Comparison of ENCODE assay signal across 24 cellular contexts in genomic region chr14:101033006-101033405, GRCh38.
DNase-seq lines count a peak whose midpoint lies in the region; FAIRE-seq and TF ChIP-seq lines count a peak whose summit lies in the region.
"Had no signal": no experiment of that assay in that cellular context is flagged by ENCODE, and none has a peak within 500 bp of the region (broad histone marks: within the 10 kb centered on the region; RNA-seq: fewer than 3 reads in every experiment).

No MANE protein-coding gene starts in this region.

- H2BK5ac ChIP-seq in H9 (ENCODE audit: insufficient read length, low read length), result no peak overlapping the region

- CTCF ChIA-PET in activated naive CD4-positive, alpha-beta T cell treated with anti-CD3 and anti-CD28 coated beads, Interleukin-2, amount 10 ng/mL, durations not matched to agents 7 days and 5 days (lab: Charles Lee), result no interaction called here

- no peak overlapping the region for H3K23ac ChIP-seq in H9 (ENCODE audit: insufficient read length, low read depth, low read length)

- H3K4me3 Mint-ChIP-seq in activated naive CD4-positive, alpha-beta T cell treated with anti-CD3 and anti-CD28 coated beads, Interleukin-2, amount 10 ng/mL, durations not matched to agents 7 days and 5 days, result no peak overlapping the region
- no peak overlapping the region for H3K4me3 Mint-ChIP-seq in H9
- H3K4me3 Mint-ChIP-seq: B cell; CD4-positive, CD25-positive, alpha-beta regulatory T cell had no signal

- WGBS in spleen, 5 donors, result 90 to 93% (median 92%) methylated on average over 7 of the region's 7 CpGs
- WGBS in H9 (ENCODE audit: extremely low coverage, insufficient read length, low lambda C conversion rate), result no CpG with 5 or more reads among the region's 7 CpGs

- no peaks in the 10 kb centered on the region for H3K79me1 ChIP-seq in H9 (ENCODE audit: insufficient read depth, low read depth, low read length, poor library complexity, severe bottlenecking)

- no peak overlapping the region for H2AFZ ChIP-seq in H9 (ENCODE audit: low read length)
- H2AFZ ChIP-seq: GM23248 had no signal

- no peak for TF ChIP-seq POLR2A in Peyer's patch (IDR thresholded peaks at IDR 0.05)
- TF ChIP-seq POLR2A in spleen (IDR thresholded peaks at IDR 0.05), result no peak
- TF ChIP-seq POLR2A in GM12891 (IDR thresholded peaks at IDR 0.05; ENCODE audit: low read depth, low read length), result no peak

- no peaks in the 10 kb centered on the region for H3K9me3 Mint-ChIP-seq in activated naive CD4-positive, alpha-beta T cell treated with anti-CD3 and anti-CD28 coated beads, Interleukin-2, amount 10 ng/mL, durations not matched to agents 7 days and 5 days
- peaks cover 6 to 9% of the 10 kb centered on the region in 2 experiments; a peak in 4 of 5 replicates for H3K9me3 Mint-ChIP-seq in H9

- peak; percentile 6 for DNase-seq in activated naive CD4-positive, alpha-beta T cell treated with anti-CD3 and anti-CD28 coated beads, Interleukin-2, amount 10 ng/mL, durations not matched to agents 7 days and 5 days
- DNase-seq in activated naive CD4-positive, alpha-beta T cell (lab: John Stamatoyannopoulos, UW), result no peak
- DNase-seq in Peyer's patch (peak in 2 of 3 donors; percentile 13 to 25), islet precursor cell (peak; percentile 14), spleen (peak; percentile 23), H9 (no peak), GM12891 (ENCODE audit: insufficient read length, low spot score) (no peak), NCI-H82 (lab: John Stamatoyannopoulos, UW) (no peak)
- DNase-seq: CD4-positive, CD25-positive, alpha-beta regulatory T cell; COR-L47; DND-41; GM23248; IMR-90; NCI-H1092 treated with DMSO at 0.1 percent for 48 hours; NCI-H1436 treated with DMSO at 0.1 percent for 48 hours; NCI-H2029 treated with DMSO at 0.1 percent for 48 hours; NCI-H226; NCI-H524 had no signal

- H3K4me2 ChIP-seq in H9 (ENCODE audit: insufficient read depth, insufficient read length, low read length), result no peak overlapping the region
- H3K4me2 ChIP-seq: A549, KMS-11 had no signal

- H2BK12ac ChIP-seq in H9 (ENCODE audit: insufficient read length, low read depth, low read length), result no peak overlapping the region

- no peaks in the 10 kb centered on the region for H3K79me2 ChIP-seq in H9 (ENCODE audit: insufficient read depth, low read length)

- H4K8ac ChIP-seq in H9 (replicated peaks; ENCODE audit: insufficient read length, low read depth, low read length), result no peak overlapping the region

- H3K27ac Mint-ChIP-seq in activated naive CD4-positive, alpha-beta T cell treated with anti-CD3 and anti-CD28 coated beads, Interleukin-2, amount 10 ng/mL, durations not matched to agents 7 days and 5 days, result no peak overlapping the region
- H3K27ac Mint-ChIP-seq in H9, result no peak overlapping the region
- H3K27ac Mint-ChIP-seq: B cell; CD4-positive, CD25-positive, alpha-beta regulatory T cell had no signal

- no peak overlapping the region for H4K91ac ChIP-seq in H9 (ENCODE audit: insufficient read length, low read depth, low read length)

- H3K23me2 ChIP-seq in H9 (ENCODE audit: insufficient read length, low read depth, low read length, poor library complexity, severe bottlenecking), result no peaks in the 10 kb centered on the region

- H3K27me3 Mint-ChIP-seq in activated naive CD4-positive, alpha-beta T cell treated with anti-CD3 and anti-CD28 coated beads, Interleukin-2, amount 10 ng/mL, durations not matched to agents 7 days and 5 days, result no peaks in the 10 kb centered on the region
- peaks cover 2% of the 10 kb centered on the region for H3K27me3 Mint-ChIP-seq in H9 (ENCODE audit: low read depth)
- H3K27me3 Mint-ChIP-seq: B cell had no signal

- no peak overlapping the region for H4K5ac ChIP-seq in H9 (ENCODE audit: insufficient read length, low read depth, low read length)

- TF ChIP-seq CTCF in Peyer's patch (IDR thresholded peaks at IDR 0.05) (no peak), spleen (IDR thresholded peaks at IDR 0.05 in 8 of 11, conservative IDR thresholded peaks at IDR 0.05 in 3 of 11) (no peak), H9 (conservative IDR thresholded peaks at IDR 0.05) (no peak)

- H3K36me3 Mint-ChIP-seq in activated naive CD4-positive, alpha-beta T cell treated with anti-CD3 and anti-CD28 coated beads, Interleukin-2, amount 10 ng/mL, durations not matched to agents 7 days and 5 days, result no peaks in the 10 kb centered on the region
- peaks cover 3 to 4% (median 4%) of the 10 kb centered on the region in 3 experiments; a peak in 5 of 7 replicates for H3K36me3 Mint-ChIP-seq in H9 (ENCODE audit: insufficient read depth in 1 of 3, low read depth in 3 of 3)
- H3K36me3 Mint-ChIP-seq: CD4-positive, CD25-positive, alpha-beta regulatory T cell had no signal

- H3K9me3 ChIP-seq in Peyer's patch (no peaks in the 10 kb centered on the region), spleen (no peaks in the 10 kb centered on the region), H9 (ENCODE audit: control insufficient read depth, low read depth, low read length) (no peaks in the 10 kb centered on the region)
- H3K9me3 ChIP-seq: A549, HAP-1 had no signal

- no peak overlapping the region for H3K56ac ChIP-seq in H9 (ENCODE audit: insufficient read length, low read depth, low read length)

- H3K27ac ChIP-seq in Peyer's patch, result no peak overlapping the region
- H3K27ac ChIP-seq in spleen, result no peak overlapping the region
- H3K27ac ChIP-seq in H9 (ENCODE audit: insufficient read length, low read depth, low read length), result no peak overlapping the region
- H3K27ac ChIP-seq: A549, GM23248, KMS-11 had no signal

- no peak overlapping the region for H2AK5ac ChIP-seq in H9 (ENCODE audit: insufficient read length, low read length)

- no peak overlapping the region for H3K14ac ChIP-seq in H9 (ENCODE audit: insufficient read depth, low read length)

- no peak for FAIRE-seq in GM12891 (lab: Jason Lieb, UNC)
- FAIRE-seq: A549, GM12878, RCC 7860 had no signal

- no peak overlapping the region for H3K9ac ChIP-seq in H9 (ENCODE audit: extremely low read depth, insufficient read length, low read length)
- H3K9ac ChIP-seq: GM23248, KMS-11 had no signal

- no peak overlapping the region for H2BK20ac ChIP-seq in H9 (ENCODE audit: low read depth, low read length, poor library complexity, severe bottlenecking)

- H3K27me3 ChIP-seq in Peyer's patch (no peaks in the 10 kb centered on the region), spleen (replicated peaks in 1 of 7) (no peaks in the 10 kb centered on the region), H9 (ENCODE audit: insufficient read depth, low read length) (no peaks in the 10 kb centered on the region)

- no peak overlapping the region for H2BK120ac ChIP-seq in H9 (ENCODE audit: low read depth, low read length, poor library complexity, severe bottlenecking)

- H3K4me3 ChIP-seq in Peyer's patch (no peak overlapping the region), spleen (no peak overlapping the region)
- H3K4me3 ChIP-seq: A549, GM12878, GM23248, HAP-1 had no signal

- H3K4ac ChIP-seq in H9 (ENCODE audit: low read depth, low read length), result no peak overlapping the region

- H3K18ac ChIP-seq in H9 (ENCODE audit: insufficient read length, low read depth, low read length), result no peak overlapping the region

- no peak overlapping the region for H2BK15ac ChIP-seq in H9 (ENCODE audit: low read depth, low read length)

- no peaks in the 10 kb centered on the region for H3K4me1 Mint-ChIP-seq in activated naive CD4-positive, alpha-beta T cell treated with anti-CD3 and anti-CD28 coated beads, Interleukin-2, amount 10 ng/mL, durations not matched to agents 7 days and 5 days
- H3K4me1 Mint-ChIP-seq in H9, result no peaks in the 10 kb centered on the region
- H3K4me1 Mint-ChIP-seq: B cell; CD4-positive, CD25-positive, alpha-beta regulatory T cell had no signal

- no peaks in the 10 kb centered on the region for H4K20me1 ChIP-seq in H9 (ENCODE audit: control insufficient read depth, insufficient read depth, insufficient read length)

- H3K4me1 ChIP-seq in Peyer's patch (no peaks in the 10 kb centered on the region), spleen (no peaks in the 10 kb centered on the region), H9 (ENCODE audit: insufficient read depth, low read length) (no peaks in the 10 kb centered on the region)
- H3K4me1 ChIP-seq: A549, HAP-1 had no signal

- no peak overlapping the region for H3T11ph ChIP-seq in H9 (ENCODE audit: low read length)

- intact Hi-C loops in spleen (cut with DNase I; ENCODE audit: low total_unique reads), result no loop called here

- H3K36me3 ChIP-seq in Peyer's patch (no peaks in the 10 kb centered on the region), spleen (peaks cover 0 to 23% (median 0%) of the 10 kb centered on the region in 6 donors)
- H3K36me3 ChIP-seq: HAP-1 had no signal

TF ChIP-seq in GM12891, 5 proteins besides CTCF, POLR2A, EP300 and RAD21:
- TF ChIP-seq SPI1 (IDR thresholded peaks at IDR 0.05; ENCODE audit: low read depth, low read length), result no peak
- TF ChIP-seq PAX5 (IDR thresholded peaks at IDR 0.05; ENCODE audit: insufficient read depth, low read length, severe bottlenecking), result no peak
- TF ChIP-seq TAF1 (IDR thresholded peaks at IDR 0.05; ENCODE audit: low read depth, low read length), result no peak
- TF ChIP-seq POLR2AphosphoS5 (IDR thresholded peaks at IDR 0.05; ENCODE audit: low read depth, low read length), result no peak
- TF ChIP-seq POU2F2 (IDR thresholded peaks at IDR 0.05; ENCODE audit: low read depth, low read length), result no peak

Comparison
In these comparisons a context has a peak if more than half of its experiments do, and no peak if none do; other contexts are left out.
1. DNase-seq: peak in activated naive CD4-positive, alpha-beta T cell treated with anti-CD3 and anti-CD28 coated beads, Interleukin-2, amount 10 ng/mL, durations not matched to agents 7 days and 5 days (single experiment), Peyer's patch (2 of 3), islet precursor cell (single experiment) and spleen (single experiment); none in activated naive CD4-positive, alpha-beta T cell (0 of 4), H9 (single experiment), GM12891 (single experiment) and NCI-H82 (single experiment).